ENCODE assay signal across 7 cellular contexts in genomic region chr20:44683263-44684046, GRCh38. TPM values are rescaled to one million over a fixed set of nuclear protein-coding genes. Genes with fewer than 3 reads are reported as not detected.
DNase-seq lines count a peak whose midpoint lies in the region; ATAC-seq, FAIRE-seq and TF ChIP-seq lines count a peak whose summit lies in the region.

No MANE protein-coding gene starts in this region.

- DNase-seq in Karpas-422 = peak; percentile 85
- peak; percentile 67 for DNase-seq in SK-N-DZ (ENCODE audit: low spot score)
- DNase-seq in activated naive CD8-positive, alpha-beta T cell treated with anti-CD3 and anti-CD28 coated beads, Interleukin-2, amount 50 U/mL, for 24 hours = peak; percentile 25
- DNase-seq in stimulated activated CD8-positive, alpha-beta memory T cell treated with anti-CD3 and anti-CD28 coated beads, Interleukin-12 subunit alpha, Interleukin-12 subunit beta, amount 100 ng/mL, for 1 hour (ENCODE audit: low read depth) = peak; percentile 38

- H2AFZ ChIP-seq in Karpas-422 (ENCODE audit: low read length) = no peak overlapping the region

- no peaks in the 10 kb centered on the region for H3K27me3 ChIP-seq in Karpas-422 (ENCODE audit: low read length)

- H3K27me3 Mint-ChIP-seq in activated naive CD8-positive, alpha-beta T cell treated with anti-CD3 and anti-CD28 coated beads, Interleukin-2, amount 50 U/mL, for 24 hours = no peaks in the 10 kb centered on the region

- H3K36me3 ChIP-seq in Karpas-422 (ENCODE audit: insufficient read depth, low read length) = no peaks in the 10 kb centered on the region

- ATAC-seq in activated naive CD8-positive, alpha-beta T cell treated with anti-CD3 and anti-CD28 coated beads, Interleukin-2, amount 50 U/mL, for 24 hours = no peak
- no peak for ATAC-seq in GM19035 (IDR thresholded peaks at IDR 0.05; ENCODE audit: unreplicated experiment)

- H3K4me3 ChIP-seq in GM12875 (ENCODE audit: low read depth, low read length) = no peak overlapping the region
- H3K4me3 ChIP-seq in Karpas-422 (ENCODE audit: low read length) = no peak overlapping the region

- H3K27ac ChIP-seq in Karpas-422 (ENCODE audit: low read length) = no peak overlapping the region

- H3K36me3 Mint-ChIP-seq in activated naive CD8-positive, alpha-beta T cell treated with anti-CD3 and anti-CD28 coated beads, Interleukin-2, amount 50 U/mL, for 24 hours (ENCODE audit: low read depth) = no peaks in the 10 kb centered on the region

- peak; percentile 71; the same call in 1 of the 2 replicates for TF ChIP-seq CTCF in GM12875 (IDR thresholded peaks at IDR 0.05; ENCODE audit: borderline replicate concordance, insufficient read depth, low read depth, low read length)

- no peaks in the 10 kb centered on the region for H4K20me1 ChIP-seq in Karpas-422 (ENCODE audit: insufficient read depth, low read depth, low read length)

- H3K4me2 ChIP-seq in Karpas-422 (ENCODE audit: low read depth, low read length, poor library complexity, severe bottlenecking) = no peak overlapping the region

- H3K9ac ChIP-seq in Karpas-422 (ENCODE audit: low read length) = no peak overlapping the region

- H3K4me1 ChIP-seq in Karpas-422 (ENCODE audit: low read length) = peaks cover 4% of the 10 kb centered on the region

- FAIRE-seq in islet of Langerhans (lab: Jason Lieb, UNC) = peak; percentile 33

- peaks cover 7% of the 10 kb centered on the region for H3K4me1 Mint-ChIP-seq in activated naive CD8-positive, alpha-beta T cell treated with anti-CD3 and anti-CD28 coated beads, Interleukin-2, amount 50 U/mL, for 24 hours

- H3K27ac Mint-ChIP-seq in activated naive CD8-positive, alpha-beta T cell treated with anti-CD3 and anti-CD28 coated beads, Interleukin-2, amount 50 U/mL, for 24 hours = no peak overlapping the region

- H3K4me3 Mint-ChIP-seq in activated naive CD8-positive, alpha-beta T cell treated with anti-CD3 and anti-CD28 coated beads, Interleukin-2, amount 50 U/mL, for 24 hours = no peak overlapping the region

- H3K79me2 ChIP-seq in Karpas-422 (ENCODE audit: low read length) = no peaks in the 10 kb centered on the region

- H3K9me3 Mint-ChIP-seq in activated naive CD8-positive, alpha-beta T cell treated with anti-CD3 and anti-CD28 coated beads, Interleukin-2, amount 50 U/mL, for 24 hours = no peaks in the 10 kb centered on the region

- no peaks in the 10 kb centered on the region for H3K9me3 ChIP-seq in Karpas-422 (ENCODE audit: low read length)

- H3K9me2 ChIP-seq in Karpas-422 (replicated peaks; ENCODE audit: insufficient read depth, low read length) = no peaks in the 10 kb centered on the region

RNA-seq across cellular contexts. Expression of gene CCN5, which starts 31.7 kb away (rescaled TPM):
- total RNA-seq in Karpas-422 (2014; rRNA removed; shearing (Covaris generic); ENCODE audit: low replicate concordance) = not detected in 2 replicates
- polyA plus RNA-seq in SK-N-DZ (2014; cell fraction: cytosol; rRNA removed) = not detected in 2 replicates
- polyA plus RNA-seq in SK-N-DZ (2014; cell fraction: nucleus; rRNA removed) = not detected in 2 replicates

RNA-seq across cellular contexts. Expression of gene ADA, which starts 32.0 kb away (rescaled TPM):
- 0.11 TPM in 1 of 2 replicates, not detected in the other for total RNA-seq in Karpas-422 (2014; rRNA removed; shearing (Covaris generic); ENCODE audit: low replicate concordance)
- 3.1 and 4.4 TPM in 2 replicates for polyA plus RNA-seq in SK-N-DZ (2014; cell fraction: cytosol; rRNA removed)
- polyA plus RNA-seq in SK-N-DZ (2014; cell fraction: nucleus; rRNA removed) = 4.5 and 5.8 TPM in 2 replicates

Comparison
In these comparisons a context has a peak if more than half of its experiments do, and no peak if none do; other contexts are left out.
1. DNase-seq: peak in every context shown above with its lines; median percentile 85 in Karpas-422; 67 in SK-N-DZ; 38 in stimulated activated CD8-positive, alpha-beta memory T cell treated with anti-CD3 and anti-CD28 coated beads, Interleukin-12 subunit alpha, Interleukin-12 subunit beta, amount 100 ng/mL, for 1 hour; 25 in activated naive CD8-positive, alpha-beta T cell treated with anti-CD3 and anti-CD28 coated beads, Interleukin-2, amount 50 U/mL, for 24 hours.